Comparison of ENCODE assay signal across 8 cellular contexts in genomic region chr3:69052567-69052898, GRCh38. TPM values are rescaled to one million over a fixed set of nuclear protein-coding genes. Genes with fewer than 3 reads are reported as not detected.
DNase-seq lines count a peak whose midpoint lies in the region; ATAC-seq and TF ChIP-seq lines count a peak whose summit lies in the region.

No MANE protein-coding gene starts in this region.

- H3K27me3 ChIP-seq in mammary epithelial cell (ENCODE audit: insufficient read depth, low read length) (no peaks in the 10 kb centered on the region), muscle layer of colon (ENCODE audit: control insufficient read depth in 1 of 2, insufficient read depth in 2 of 2, low read length in 2 of 2) (no peaks in the 10 kb centered on the region)

- intact Hi-C loops in mammary epithelial cell (cut with micrococcal nuclease) = loop anchor here (2.0 to 5.0 kb wide), 2 partner anchors 32 to 70 kb away; partner anchors contain the start of genes ARL6IP5 and LMOD3

- dilution Hi-C loops in mammary epithelial cell (cut with HindIII; ENCODE audit: low sequenced_read_pairs) = no loop called here

- peak overlapping the region; percentile 76 for H3K4me2 ChIP-seq in mammary epithelial cell (ENCODE audit: insufficient read depth, low read depth, low read length)

- no peak for DNase-seq in mammary epithelial cell
- DNase-seq in NCI-H1694 treated with DMSO at 0.1 percent for 48 hours (lab: John Stamatoyannopoulos, UW) = no peak
- no peak for DNase-seq in hepatic stellate cell (ENCODE audit: low spot score)
- no peak for DNase-seq in NCI-H146 (lab: John Stamatoyannopoulos, UW)
- no peak for DNase-seq in dermis blood vessel endothelial cell

- ATAC-seq in GM18511 (IDR thresholded peaks at IDR 0.05; ENCODE audit: unreplicated experiment) = peak; percentile 4
- ATAC-seq in HG03378 (IDR thresholded peaks at IDR 0.05; ENCODE audit: unreplicated experiment) = peak; percentile 10

- peak overlapping the region; percentile 75 to 94 (median 90) for H3K4me3 ChIP-seq in mammary epithelial cell (replicated peaks in 1 of 3; ENCODE audit: insufficient read depth in 1 of 3, low read depth in 2 of 3, low read length in 3 of 3)
- H3K4me3 ChIP-seq in muscle layer of colon (ENCODE audit: low read depth in 1 of 2, low read length in 2 of 2) = peak overlapping the region; percentile 79 to 92

- BruUV-seq in mammary epithelial cell (replicated peaks; lab: Mats Ljungman, UMichigan) = no TSS peak

- H3K27ac ChIP-seq in mammary epithelial cell (ENCODE audit: insufficient read depth, low read depth, low read length) = peak overlapping the region; percentile 91
- peak overlapping the region; percentile 94 for H3K27ac ChIP-seq in muscle layer of colon (ENCODE audit: low read depth, low read length)

- H3K9me3 ChIP-seq in mammary epithelial cell (replicated peaks; ENCODE audit: insufficient read depth, low read length) (no peaks in the 10 kb centered on the region), muscle layer of colon (ENCODE audit: low read length) (no peaks in the 10 kb centered on the region)

- TF ChIP-seq CTCF in mammary epithelial cell (conservative IDR thresholded peaks at IDR 0.05 in 1 of 2, IDR thresholded peaks at IDR 0.05 in 1 of 2; ENCODE audit: extremely low read depth in 1 of 2, insufficient read depth in 1 of 2, low read depth in 1 of 2, low read length in 2 of 2) = no peak

- H3K9ac ChIP-seq in mammary epithelial cell (ENCODE audit: insufficient read depth, low read length) (peak overlapping the region; percentile 99), muscle layer of colon (ENCODE audit: low read length) (peak overlapping the region; percentile 97)

- H3K36me3 ChIP-seq in mammary epithelial cell (ENCODE audit: insufficient read depth, low read length) (peaks cover 12% of the 10 kb centered on the region), muscle layer of colon (ENCODE audit: insufficient read depth, low read length) (peaks cover 11% of the 10 kb centered on the region)

- CTCF ChIA-PET in mammary epithelial cell (lab: Charles Lee; ENCODE audit: low non-redundant PET) = no interaction called here

- H3K4me1 ChIP-seq in mammary epithelial cell (ENCODE audit: insufficient read depth, low read length) = peaks cover 10% of the 10 kb centered on the region
- peaks cover 21% of the 10 kb centered on the region for H3K4me1 ChIP-seq in muscle layer of colon (ENCODE audit: insufficient read depth, low read length)

- H2AFZ ChIP-seq in mammary epithelial cell (ENCODE audit: low read depth, low read length) = peak overlapping the region; percentile 94

- in situ Hi-C loops in mammary epithelial cell (cut with MboI; ENCODE audit: low sequenced_read_pairs in 2 of 2) = no loop called here

- H3K79me2 ChIP-seq in mammary epithelial cell (ENCODE audit: insufficient read depth, low read length) = peaks cover 44% of the 10 kb centered on the region

- 22% methylated on average over 3 of the region's 3 CpGs for WGBS in mammary epithelial cell (ENCODE audit: low coverage, missing lambda C conversion rate)

- H4K20me1 ChIP-seq in mammary epithelial cell (ENCODE audit: insufficient read depth, low read length) = no peaks in the 10 kb centered on the region

RNA-seq across cellular contexts. Expression of gene TMF1, which starts 0.4 kb away (rescaled TPM):
- total RNA-seq in mammary epithelial cell = 10 to 100 TPM; 35.4 to 46.3 TPM
- 11.9 TPM for polyA plus RNA-seq in mammary epithelial cell
- 12.4 TPM for polyA minus RNA-seq in mammary epithelial cell
- total RNA-seq in dermis blood vessel endothelial cell = 37.7 and 37.8 TPM in 2 replicates

RNA-seq across cellular contexts. Expression of gene UBA3, which starts 27.6 kb away (rescaled TPM):
- 10 to 100 TPM; 70.0 to 76.1 TPM for total RNA-seq in mammary epithelial cell
- 47.7 TPM for polyA plus RNA-seq in mammary epithelial cell
- 44.1 TPM for polyA minus RNA-seq in mammary epithelial cell
- total RNA-seq in dermis blood vessel endothelial cell = 67.5 and 74.2 TPM in 2 replicates

RNA-seq across cellular contexts. Expression of gene ARL6IP5, which starts 32.2 kb away (rescaled TPM):
- total RNA-seq in mammary epithelial cell (100 to 1,000 TPM in 1 of 2 donors, 10 to 100 TPM in 1; 74.7 to 116 TPM), dermis blood vessel endothelial cell (90.4 and 109 TPM in 2 replicates)
- polyA plus RNA-seq in mammary epithelial cell = 77.6 TPM
- 96.9 TPM for polyA minus RNA-seq in mammary epithelial cell

RNA-seq across cellular contexts. Expression of gene EOGT, which starts 39.0 kb away (rescaled TPM):
- total RNA-seq in mammary epithelial cell = 100 to 1,000 TPM in 1 of 2 donors, 10 to 100 TPM in 1; 52.4 to 194 TPM
- polyA plus RNA-seq in mammary epithelial cell = 28.8 TPM
- polyA minus RNA-seq in mammary epithelial cell = 38.8 TPM
- total RNA-seq in dermis blood vessel endothelial cell = 56.6 and 70.1 TPM in 2 replicates
